11 cellular contexts compared by ENCODE assay signal in genomic region chrX:153944800-153945150, GRCh38. TPM values are rescaled to one million over a fixed set of nuclear protein-coding genes. Genes with fewer than 3 reads are reported as not detected.
DNase-seq lines count a peak whose midpoint lies in the region; ATAC-seq and TF ChIP-seq lines count a peak whose summit lies in the region.
"Had no signal": no experiment of that assay in that cellular context is flagged by ENCODE, and none has a peak within 500 bp of the region (broad histone marks: within the 10 kb centered on the region; RNA-seq: fewer than 3 reads in every experiment).

No MANE protein-coding gene starts in this region.

- H3K4me1 ChIP-seq in suprapubic skin = peaks cover 13% of the 10 kb centered on the region

- ATAC-seq in activated CD8-positive, alpha-beta memory T cell treated with anti-CD3 and anti-CD28 coated beads, Interleukin-2, amount 10 ng/mL, durations not matched to agents 7 days and 5 days = peak; percentile 17
- ATAC-seq in activated naive CD4-positive, alpha-beta T cell treated with anti-CD3 and anti-CD28 coated beads, Interleukin-2, amount 50 U/mL, for 72 hours = peak; percentile 7 to 8
- ATAC-seq: PC-3 had no signal

- no peaks in the 10 kb centered on the region for H3K9me3 Mint-ChIP-seq in activated CD8-positive, alpha-beta memory T cell treated with anti-CD3 and anti-CD28 coated beads, Interleukin-2, amount 10 ng/mL, durations not matched to agents 7 days and 5 days (ENCODE audit: low read depth)
- no peaks in the 10 kb centered on the region for H3K9me3 Mint-ChIP-seq in activated naive CD4-positive, alpha-beta T cell treated with anti-CD3 and anti-CD28 coated beads, Interleukin-2, amount 50 U/mL, for 72 hours
- no peaks in the 10 kb centered on the region for H3K9me3 Mint-ChIP-seq in immature natural killer cell

- no peak for TF ChIP-seq EP300 in suprapubic skin (IDR thresholded peaks at IDR 0.05)

- 47% methylated on average over 6 of the region's 6 CpGs for WGBS in suprapubic skin

- peaks cover 21% of the 10 kb centered on the region for H3K4me1 Mint-ChIP-seq in activated CD8-positive, alpha-beta memory T cell treated with anti-CD3 and anti-CD28 coated beads, Interleukin-2, amount 10 ng/mL, durations not matched to agents 7 days and 5 days
- H3K4me1 Mint-ChIP-seq in immature natural killer cell = peaks cover 30 to 31% of the 10 kb centered on the region in 2 donors

- no peaks in the 10 kb centered on the region for H3K27me3 Mint-ChIP-seq in activated CD8-positive, alpha-beta memory T cell treated with anti-CD3 and anti-CD28 coated beads, Interleukin-2, amount 10 ng/mL, durations not matched to agents 7 days and 5 days
- peaks cover 0 to 8% (median 7%) of the 10 kb centered on the region in 3 donors for H3K27me3 Mint-ChIP-seq in immature natural killer cell (ENCODE audit: low read depth in 3 of 3)

- H3K36me3 Mint-ChIP-seq in activated CD8-positive, alpha-beta memory T cell treated with anti-CD3 and anti-CD28 coated beads, Interleukin-2, amount 10 ng/mL, durations not matched to agents 7 days and 5 days = peaks cover 4% of the 10 kb centered on the region
- no peaks in the 10 kb centered on the region for H3K36me3 Mint-ChIP-seq in activated naive CD4-positive, alpha-beta T cell treated with anti-CD3 and anti-CD28 coated beads, Interleukin-2, amount 50 U/mL, for 72 hours
- H3K36me3 Mint-ChIP-seq in immature natural killer cell = peaks cover 0 to 13% (median 4%) of the 10 kb centered on the region in 3 donors

- no peak overlapping the region for H3K4me3 Mint-ChIP-seq in activated CD8-positive, alpha-beta memory T cell treated with anti-CD3 and anti-CD28 coated beads, Interleukin-2, amount 10 ng/mL, durations not matched to agents 7 days and 5 days
- peak overlapping the region in 4 of 5 donors; percentile 21 to 76 (median 52) for H3K4me3 Mint-ChIP-seq in immature natural killer cell

- no peak for DNase-seq in activated CD8-positive, alpha-beta memory T cell treated with anti-CD3 and anti-CD28 coated beads, Interleukin-2, amount 10 ng/mL, durations not matched to agents 7 days and 5 days
- no peak for DNase-seq in activated CD8-positive, alpha-beta memory T cell treated with anti-CD3 and anti-CD28 coated beads, Interleukin-2, amount 50 U/mL, for 48 hours
- DNase-seq in activated naive CD4-positive, alpha-beta T cell treated with anti-CD3 and anti-CD28 coated beads, Interleukin-2, amount 50 U/mL, for 72 hours (ENCODE audit: low spot score in 2 of 2) = no peak
- DNase-seq in immature natural killer cell = no peak
- no peak for DNase-seq in suprapubic skin (ENCODE audit: low spot score in 2 of 2)
- DNase-seq in NCI-H2081 (lab: John Stamatoyannopoulos, UW) = no peak
- DNase-seq in DMS114 treated with DMSO at 0.1 percent for 48 hours (lab: John Stamatoyannopoulos, UW; ENCODE audit: unreplicated experiment) = no peak
- DNase-seq in EL = no peak
- DNase-seq: ACHN, NCI-H1694, PC-3 had no signal

- H3K9me3 ChIP-seq in suprapubic skin = no peaks in the 10 kb centered on the region

- no peak for TF ChIP-seq CTCF in suprapubic skin (IDR thresholded peaks at IDR 0.05)

- peak overlapping the region; percentile 39 for H3K4me3 ChIP-seq in suprapubic skin

- H3K27ac ChIP-seq in suprapubic skin = no peak overlapping the region

- H3K27ac Mint-ChIP-seq in activated CD8-positive, alpha-beta memory T cell treated with anti-CD3 and anti-CD28 coated beads, Interleukin-2, amount 10 ng/mL, durations not matched to agents 7 days and 5 days = no peak overlapping the region
- H3K27ac Mint-ChIP-seq in activated naive CD4-positive, alpha-beta T cell treated with anti-CD3 and anti-CD28 coated beads, Interleukin-2, amount 50 U/mL, for 72 hours = peak overlapping the region in 1 of 2 donors; percentile 81
- peak overlapping the region in 2 of 6 donors; percentile 55 to 64 for H3K27ac Mint-ChIP-seq in immature natural killer cell

- no peak for TF ChIP-seq POLR2A in suprapubic skin (IDR thresholded peaks at IDR 0.05)

- peaks cover 10% of the 10 kb centered on the region for H3K36me3 ChIP-seq in suprapubic skin

- CTCF ChIA-PET in activated CD8-positive, alpha-beta memory T cell treated with anti-CD3 and anti-CD28 coated beads, Interleukin-2, amount 10 ng/mL, durations not matched to agents 7 days and 5 days (lab: Charles Lee) = interaction anchor here (0.7 to 11.0 kb wide), 6 partner anchors 10 to 379 kb away, joined by 3 to 190 read pairs (median 4); partner anchors contain the start of genes ARHGAP4, IDH3G, NAA10 and PLXNB3

- H3K27me3 ChIP-seq in suprapubic skin = no peaks in the 10 kb centered on the region

RNA-seq across cellular contexts. Expression of gene RENBP, which starts 0.3 kb away (rescaled TPM):
- 1 to 10 TPM; 6.8 to 7.5 TPM for total RNA-seq in activated CD8-positive, alpha-beta memory T cell treated with anti-CD3 and anti-CD28 coated beads, Interleukin-2, amount 10 ng/mL, durations not matched to agents 7 days and 5 days
- 10 to 100 TPM; 14.8 to 16.1 TPM for total RNA-seq in activated naive CD4-positive, alpha-beta T cell treated with anti-CD3 and anti-CD28 coated beads, Interleukin-2, amount 50 U/mL, for 72 hours
- polyA plus RNA-seq in immature natural killer cell = 1 to 10 TPM in 1 of 3 donors, under 1 TPM in 1, not detected in 1; 0.93 to 3.1 TPM
- total RNA-seq in suprapubic skin = 1 to 10 TPM; 1.7 to 9.9 (median 4.6) TPM
- total RNA-seq: PC-3 had no signal

RNA-seq across cellular contexts. Expression of gene NAA10, which starts 9.9 kb away (rescaled TPM):
- 100 to 1,000 TPM in 1 of 2 experiments, 10 to 100 TPM in 1; 92.8 to 115 TPM for total RNA-seq in activated CD8-positive, alpha-beta memory T cell treated with anti-CD3 and anti-CD28 coated beads, Interleukin-2, amount 10 ng/mL, durations not matched to agents 7 days and 5 days
- total RNA-seq in activated naive CD4-positive, alpha-beta T cell treated with anti-CD3 and anti-CD28 coated beads, Interleukin-2, amount 50 U/mL, for 72 hours = 100 to 1,000 TPM in 1 of 2 donors, 10 to 100 TPM in 1; 97.9 to 129 TPM
- 100 to 1,000 TPM in 2 of 3 donors, 10 to 100 TPM in 1; 70.6 to 126 (median 104) TPM for polyA plus RNA-seq in immature natural killer cell
- 10 to 100 TPM; 58.5 to 97.2 (median 73.0) TPM for total RNA-seq in suprapubic skin

RNA-seq across cellular contexts. Expression of gene ARHGAP4, which starts 18.7 kb away (rescaled TPM):
- 100 to 1,000 TPM; 188 to 300 TPM for total RNA-seq in activated CD8-positive, alpha-beta memory T cell treated with anti-CD3 and anti-CD28 coated beads, Interleukin-2, amount 10 ng/mL, durations not matched to agents 7 days and 5 days
- total RNA-seq in activated naive CD4-positive, alpha-beta T cell treated with anti-CD3 and anti-CD28 coated beads, Interleukin-2, amount 50 U/mL, for 72 hours = 100 to 1,000 TPM in 1 of 2 donors, 10 to 100 TPM in 1; 90.0 to 138 TPM
- 100 to 1,000 TPM in 1 of 3 donors, 10 to 100 TPM in 2; 54.6 to 122 (median 75.7) TPM for polyA plus RNA-seq in immature natural killer cell
- total RNA-seq in suprapubic skin = 10 to 100 TPM in 2 of 4 donors, 1 to 10 TPM in 2; 4.8 to 17.6 (median 9.6) TPM

RNA-seq across cellular contexts. Expression of gene HCFC1, which starts 26.8 kb away (rescaled TPM):
- total RNA-seq in activated CD8-positive, alpha-beta memory T cell treated with anti-CD3 and anti-CD28 coated beads, Interleukin-2, amount 10 ng/mL, durations not matched to agents 7 days and 5 days = 100 to 1,000 TPM; 136 to 138 TPM
- 100 to 1,000 TPM in 1 of 2 donors, 10 to 100 TPM in 1; 95.9 to 102 TPM for total RNA-seq in activated naive CD4-positive, alpha-beta T cell treated with anti-CD3 and anti-CD28 coated beads, Interleukin-2, amount 50 U/mL, for 72 hours
- 10 to 100 TPM in 1 of 3 donors, 1 to 10 TPM in 2; 1.0 to 14.6 (median 2.9) TPM for polyA plus RNA-seq in immature natural killer cell
- total RNA-seq in suprapubic skin = 10 to 100 TPM; 51.9 to 72.2 (median 55.3) TPM

RNA-seq across cellular contexts. Expression of gene TMEM187, which starts 27.8 kb away (rescaled TPM):
- total RNA-seq in activated CD8-positive, alpha-beta memory T cell treated with anti-CD3 and anti-CD28 coated beads, Interleukin-2, amount 10 ng/mL, durations not matched to agents 7 days and 5 days = 10 to 100 TPM in 1 of 2 experiments, 1 to 10 TPM in 1; 8.6 to 10.7 TPM
- total RNA-seq in activated naive CD4-positive, alpha-beta T cell treated with anti-CD3 and anti-CD28 coated beads, Interleukin-2, amount 50 U/mL, for 72 hours = 1 to 10 TPM; 5.1 to 6.4 TPM
- polyA plus RNA-seq in immature natural killer cell = 10 to 100 TPM in 1 of 3 donors, 1 to 10 TPM in 2; 4.1 to 17.5 (median 5.2) TPM
- 10 to 100 TPM in 1 of 4 donors, 1 to 10 TPM in 3; 7.8 to 10.7 (median 8.6) TPM for total RNA-seq in suprapubic skin

Comparison
In these comparisons a context has a peak if more than half of its experiments do, and no peak if none do; other contexts are left out.
1. RNA of gene ARHGAP4, which starts 18.7 kb away (total RNA-seq): 188 to 300 TPM in activated CD8-positive, alpha-beta memory T cell treated with anti-CD3 and anti-CD28 coated beads, Interleukin-2, amount 10 ng/mL, durations not matched to agents 7 days and 5 days and 90.0 to 138 TPM in activated naive CD4-positive, alpha-beta T cell treated with anti-CD3 and anti-CD28 coated beads, Interleukin-2, amount 50 U/mL, for 72 hours; 4.8 to 17.6 TPM in suprapubic skin; every median in the first group is over 4 times any median in the second.